Comparison of ENCODE assay signal across 17 cellular contexts in the genomic region with DNA sequence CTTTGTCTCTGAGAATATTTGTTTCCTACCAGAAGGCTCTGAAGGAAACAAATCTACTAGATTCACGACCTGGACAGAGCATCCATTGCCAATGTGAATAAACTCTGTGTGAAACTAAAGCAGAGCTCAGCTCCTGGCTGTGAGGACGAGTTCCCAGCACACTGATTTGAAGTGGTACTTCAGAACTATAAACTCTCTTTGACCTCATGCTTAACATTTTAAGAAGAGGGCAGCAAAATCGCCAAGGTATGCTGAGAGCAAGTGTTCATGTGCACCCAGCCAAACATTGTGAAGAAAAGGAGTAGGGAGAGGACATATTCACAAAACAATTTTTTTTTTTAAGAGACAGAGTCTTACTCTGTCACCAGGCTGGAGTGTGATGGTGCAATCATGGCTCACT.
"Had no signal": no experiment of that assay in that cellular context is flagged by ENCODE, and none has a peak within 500 bp of the region (broad histone marks: within the 10 kb centered on the region; RNA-seq: fewer than 3 reads in every experiment).

No MANE protein-coding gene starts in this region.

- H3K27ac ChIP-seq: foreskin keratinocyte, hepatocyte, pancreas, stomach, thoracic aorta, vagina had no signal

- H3K4me1 ChIP-seq: pancreas, stomach, vagina had no signal

- H3K4me3 ChIP-seq: hepatocyte, pancreas, stomach, thoracic aorta, vagina had no signal

- H3K36me3 ChIP-seq: pancreas, stomach, thoracic aorta, vagina had no signal

- H3K9me3 ChIP-seq: pancreas, stomach, thoracic aorta, vagina had no signal

- H3K27me3 ChIP-seq: foreskin keratinocyte, hepatocyte, pancreas, stomach, vagina had no signal

- H3K4me2 ChIP-seq: hepatocyte had no signal

- DNase-seq: cortex of kidney; effector memory CD4-positive, alpha-beta T cell; foreskin keratinocyte; kidney glomerular epithelial cell; mesenchymal stem cell; naive B cell; occipital lobe; pancreas; right cardiac atrium; small intestine; stimulated activated CD4-positive, alpha-beta T cell treated with anti-CD3 and anti-CD28 coated beads, Interleukin-12 subunit alpha, Interleukin-12 subunit beta, amount 100 ng/mL, for 4 hours; stimulated activated naive CD4-positive, alpha-beta T cell; stomach; substantia nigra had no signal

- ATAC-seq: foreskin keratinocyte, pancreas, right cardiac atrium had no signal

- FAIRE-seq: pancreas, small intestine had no signal
